13 cellular contexts compared by ENCODE assay signal in genomic region chr14:34053666-34054065, GRCh38.
DNase-seq lines count a peak whose midpoint lies in the region; ATAC-seq and TF ChIP-seq lines count a peak whose summit lies in the region.
"Had no signal": no experiment of that assay in that cellular context is flagged by ENCODE, and none has a peak within 500 bp of the region (broad histone marks: within the 10 kb centered on the region; RNA-seq: fewer than 3 reads in every experiment).

No MANE protein-coding gene starts in this region.

- no peak overlapping the region for H3K4me3 ChIP-seq in colonic mucosa

- TF ChIP-seq CTCF in colonic mucosa (IDR thresholded peaks at IDR 0.05), result no peak

- peak overlapping the region; percentile 38 for H3K27ac Mint-ChIP-seq in stimulated activated effector memory CD8-positive, alpha-beta T cell treated with anti-CD3 and anti-CD28 coated beads, Interleukin-12 subunit alpha, Interleukin-12 subunit beta, amount 100 ng/mL, for 72 hours
- no peak overlapping the region for H3K27ac Mint-ChIP-seq in activated T-cell treated with anti-CD3 and anti-CD28 coated beads, Interleukin-2, amount 50 U/mL, for 24 hours

- DNase-seq in DMS 273 (lab: John Stamatoyannopoulos, UW; ENCODE audit: unreplicated experiment) (peak; percentile 44), DMS 273 treated with DMSO at 0.1 percent for 48 hours (lab: John Stamatoyannopoulos, UW) (no peak), colonic mucosa (peak; percentile 45), left lobe of liver (ENCODE audit: low spot score) (no peak), hippocampal formation (lab: John Stamatoyannopoulos, UW) (no peak)
- no peak for DNase-seq in stimulated activated effector memory CD8-positive, alpha-beta T cell treated with anti-CD3 and anti-CD28 coated beads, Interleukin-12 subunit alpha, Interleukin-12 subunit beta, amount 100 ng/mL, for 72 hours (ENCODE audit: low spot score in 2 of 2)
- DNase-seq in activated T-cell treated with anti-CD3 and anti-CD28 coated beads, Interleukin-2, amount 50 U/mL, for 24 hours, result no peak
- DNase-seq: activated naive CD4-positive, alpha-beta T cell treated with anti-CD3 and anti-CD28 coated beads, Interleukin-2, amount 50 U/mL, for 16 hours; NCI-H2029 treated with DMSO at 0.1 percent for 48 hours; SHP77 treated with DMSO at 0.1 percent for 48 hours had no signal

- peak overlapping the region; percentile 48 for H3K27ac ChIP-seq in colonic mucosa
- H3K27ac ChIP-seq: 22Rv1, parathyroid adenoma had no signal

- H3K4me3 Mint-ChIP-seq in stimulated activated effector memory CD8-positive, alpha-beta T cell treated with anti-CD3 and anti-CD28 coated beads, Interleukin-12 subunit alpha, Interleukin-12 subunit beta, amount 100 ng/mL, for 72 hours, result no peak overlapping the region
- H3K4me3 Mint-ChIP-seq in activated T-cell treated with anti-CD3 and anti-CD28 coated beads, Interleukin-2, amount 50 U/mL, for 24 hours, result no peak overlapping the region

- peaks cover 3% of the 10 kb centered on the region for H3K9me3 Mint-ChIP-seq in stimulated activated effector memory CD8-positive, alpha-beta T cell treated with anti-CD3 and anti-CD28 coated beads, Interleukin-12 subunit alpha, Interleukin-12 subunit beta, amount 100 ng/mL, for 72 hours
- H3K9me3 Mint-ChIP-seq in activated T-cell treated with anti-CD3 and anti-CD28 coated beads, Interleukin-2, amount 50 U/mL, for 24 hours, result no peaks in the 10 kb centered on the region

- peaks cover 6% of the 10 kb centered on the region for H3K27me3 Mint-ChIP-seq in activated T-cell treated with anti-CD3 and anti-CD28 coated beads, Interleukin-2, amount 50 U/mL, for 24 hours

- no peak overlapping the region for H3K9ac ChIP-seq in colonic mucosa (ENCODE audit: low read depth in 2 of 2, low read length in 2 of 2)
- H3K9ac ChIP-seq: parathyroid adenoma had no signal

- intact Hi-C loops in colonic mucosa (cut with DNase I), result no loop called here

- H3K4me1 ChIP-seq in colonic mucosa, result no peaks in the 10 kb centered on the region
- H3K4me1 ChIP-seq: parathyroid adenoma had no signal

- H3K4me1 Mint-ChIP-seq in stimulated activated effector memory CD8-positive, alpha-beta T cell treated with anti-CD3 and anti-CD28 coated beads, Interleukin-12 subunit alpha, Interleukin-12 subunit beta, amount 100 ng/mL, for 72 hours, result peaks cover 38% of the 10 kb centered on the region
- H3K4me1 Mint-ChIP-seq in activated T-cell treated with anti-CD3 and anti-CD28 coated beads, Interleukin-2, amount 50 U/mL, for 24 hours (ENCODE audit: low read depth), result peaks cover 29% of the 10 kb centered on the region

- no peaks in the 10 kb centered on the region for H3K27me3 ChIP-seq in colonic mucosa

- peak; percentile 38 for ATAC-seq in left lobe of liver
- no peak for ATAC-seq in stimulated activated effector memory CD8-positive, alpha-beta T cell treated with anti-CD3 and anti-CD28 coated beads, Interleukin-12 subunit alpha, Interleukin-12 subunit beta, amount 100 ng/mL, for 72 hours
- no peak for ATAC-seq in HG03097 (IDR thresholded peaks at IDR 0.05; ENCODE audit: low FRiP score, unreplicated experiment)

- H3K36me3 Mint-ChIP-seq in stimulated activated effector memory CD8-positive, alpha-beta T cell treated with anti-CD3 and anti-CD28 coated beads, Interleukin-12 subunit alpha, Interleukin-12 subunit beta, amount 100 ng/mL, for 72 hours, result no peaks in the 10 kb centered on the region
- H3K36me3 Mint-ChIP-seq in activated T-cell treated with anti-CD3 and anti-CD28 coated beads, Interleukin-2, amount 50 U/mL, for 24 hours (ENCODE audit: low read depth), result no peaks in the 10 kb centered on the region

- no peaks in the 10 kb centered on the region for H3K36me3 ChIP-seq in colonic mucosa

- H3K9me3 ChIP-seq in colonic mucosa, result no peaks in the 10 kb centered on the region

Comparison
In these comparisons a context has a peak if more than half of its experiments do, and no peak if none do; other contexts are left out.
1. DNase-seq: peak in DMS 273 (single experiment) and colonic mucosa (single experiment); none in DMS 273 treated with DMSO at 0.1 percent for 48 hours (single experiment), left lobe of liver (single experiment), stimulated activated effector memory CD8-positive, alpha-beta T cell treated with anti-CD3 and anti-CD28 coated beads, Interleukin-12 subunit alpha, Interleukin-12 subunit beta, amount 100 ng/mL, for 72 hours (0 of 2), hippocampal formation (0 of 2) and activated T-cell treated with anti-CD3 and anti-CD28 coated beads, Interleukin-2, amount 50 U/mL, for 24 hours (single experiment).